ENCODE assay signal across 21 cellular contexts in genomic region chr1:155691992-155692528, GRCh38. TPM values are rescaled to one million over a fixed set of nuclear protein-coding genes. Genes with fewer than 3 reads are reported as not detected.
DNase-seq lines count a peak whose midpoint lies in the region; ATAC-seq and TF ChIP-seq lines count a peak whose summit lies in the region.
"Had no signal": no experiment of that assay in that cellular context is flagged by ENCODE, and none has a peak within 500 bp of the region (broad histone marks: within the 10 kb centered on the region; RNA-seq: fewer than 3 reads in every experiment).

No MANE protein-coding gene starts in this region.

- TF ChIP-seq CTCF in Caco-2 (IDR thresholded peaks at IDR 0.05; ENCODE audit: insufficient read depth in 1 of 2, low read depth in 1 of 2, low read length in 1 of 2, severe bottlenecking in 1 of 2, unreplicated experiment in 1 of 2) (no peak), GM23338 (conservative IDR thresholded peaks at IDR 0.05; ENCODE audit: low read depth in 2 of 2) (no peak), osteocyte (IDR thresholded peaks at IDR 0.05) (no peak)

- no peaks in the 10 kb centered on the region for H3K9me2 ChIP-seq in GM23338 (ENCODE audit: insufficient read depth)

- H2BK120ac ChIP-seq in mesendoderm (ENCODE audit: low read depth, low read length), result no peak overlapping the region

- H3K79me1 ChIP-seq in mesendoderm (ENCODE audit: low read length), result peaks cover 8% of the 10 kb centered on the region

- DNase-seq in Caco-2 (no peak), GM23338 (ENCODE audit: low spot score) (no peak), mesendoderm (peak; percentile 29), amygdala (lab: John Stamatoyannopoulos, UW) (no peak), osteocyte (ENCODE audit: extremely low spot score, unreplicated experiment) (no peak), HCEC 1CT (no peak)
- no peak for DNase-seq in activated T-helper 1 cell treated with anti-CD3 and anti-CD28 coated beads, Interleukin-12 subunit alpha, Interleukin-12 subunit beta, Interleukin-2, Interleukin-4 antibody, amounts not matched to agents 30 ng/mL and 10 ng/mL and 1 ng/mL, durations not matched to agents 14 hours and 24 hours and 36 hours (ENCODE audit: low spot score)
- DNase-seq: activated CD4-positive, alpha-beta T cell treated with anti-CD3 and anti-CD28 coated beads, Interleukin-2, amount 10 ng/mL, durations not matched to agents 24 days and 14 days; C1 segment of cervical spinal cord; effector memory CD4-positive, alpha-beta T cell; esophagus squamous epithelium; gastrocnemius medialis; GM23248; hypothalamus; Karpas-422; NCI-H526; stimulated activated CD4-positive, alpha-beta T cell treated with anti-CD3 and anti-CD28 coated beads, Interleukin-15, amount 100 ng/mL, for 24 hours; T-helper 17 cell; thyroid gland had no signal

- H3K27me3 ChIP-seq in Caco-2 (replicated peaks; ENCODE audit: control insufficient read depth, insufficient read depth, low read length), result no peaks in the 10 kb centered on the region
- H3K27me3 ChIP-seq in GM23338 (ENCODE audit: insufficient read depth), result no peaks in the 10 kb centered on the region
- no peaks in the 10 kb centered on the region for H3K27me3 ChIP-seq in mesendoderm (ENCODE audit: insufficient read depth, low read length, poor library complexity)
- H3K27me3 ChIP-seq: esophagus squamous epithelium, gastrocnemius medialis, thyroid gland had no signal

- CTCF ChIA-PET in Caco-2 (lab: Charles Lee), result no interaction called here

- peaks cover 15% of the 10 kb centered on the region for H3K9me3 Mint-ChIP-seq in Caco-2 (ENCODE audit: unreplicated experiment)
- H3K9me3 Mint-ChIP-seq in GM23338, result peaks cover 12% of the 10 kb centered on the region; the same call in 2 of the 3 replicates
- peaks cover 9% of the 10 kb centered on the region for H3K9me3 Mint-ChIP-seq in activated T-helper 1 cell treated with anti-CD3 and anti-CD28 coated beads, Interleukin-12 subunit alpha, Interleukin-12 subunit beta, Interleukin-2, Interleukin-4 antibody, amounts not matched to agents 30 ng/mL and 10 ng/mL and 1 ng/mL, durations not matched to agents 14 hours and 24 hours and 36 hours
- H3K9me3 Mint-ChIP-seq in osteocyte (ENCODE audit: unreplicated experiment), result peaks cover 5% of the 10 kb centered on the region
- H3K9me3 Mint-ChIP-seq: stimulated activated naive CD8-positive, alpha-beta T cell treated with anti-CD3 and anti-CD28 coated beads, Interleukin-15, Interleukin-2, amounts not matched to agents 100 ng/mL and 50 ng/mL, for 24 hours had no signal

- H3K56ac ChIP-seq in mesendoderm (ENCODE audit: low read length), result no peak overlapping the region

- no peak overlapping the region for H2BK5ac ChIP-seq in mesendoderm (ENCODE audit: low read length)

- peaks cover 89% of the 10 kb centered on the region for H3K79me2 ChIP-seq in GM23338 (replicated peaks; ENCODE audit: insufficient read depth)
- H3K79me2 ChIP-seq in mesendoderm (ENCODE audit: control insufficient read depth, insufficient read depth, low read length), result peaks cover 57% of the 10 kb centered on the region

- no peak overlapping the region for H3K27ac Mint-ChIP-seq in Caco-2 (ENCODE audit: unreplicated experiment)
- H3K27ac Mint-ChIP-seq in GM23338, result 0 out of 2 replicates have a peak overlapping the region, but pooled peaks have one; percentile 38
- peak overlapping the region; percentile 23 for H3K27ac Mint-ChIP-seq in activated T-helper 1 cell treated with anti-CD3 and anti-CD28 coated beads, Interleukin-12 subunit alpha, Interleukin-12 subunit beta, Interleukin-2, Interleukin-4 antibody, amounts not matched to agents 30 ng/mL and 10 ng/mL and 1 ng/mL, durations not matched to agents 14 hours and 24 hours and 36 hours
- H3K27ac Mint-ChIP-seq in osteocyte (ENCODE audit: unreplicated experiment), result no peak overlapping the region
- H3K27ac Mint-ChIP-seq: activated CD4-positive, alpha-beta T cell treated with anti-CD3 and anti-CD28 coated beads, Interleukin-2, amount 10 ng/mL, durations not matched to agents 24 days and 14 days; stimulated activated naive CD8-positive, alpha-beta T cell treated with anti-CD3 and anti-CD28 coated beads, Interleukin-15, Interleukin-2, amounts not matched to agents 100 ng/mL and 50 ng/mL, for 24 hours; T-helper 17 cell had no signal

- BruUV-seq in Caco-2 (replicated peaks; lab: Mats Ljungman, UMichigan), result no TSS peak

- H3K27ac ChIP-seq in GM23338 (ENCODE audit: low read depth) (no peak overlapping the region), mesendoderm (ENCODE audit: low read depth, low read length) (no peak overlapping the region)
- H3K27ac ChIP-seq: esophagus squamous epithelium, gastrocnemius medialis, GM23248, thyroid gland had no signal

- peaks cover 32% of the 10 kb centered on the region for H3K9me3 ChIP-seq in Caco-2
- H3K9me3 ChIP-seq: gastrocnemius medialis, thyroid gland had no signal

- POLR2A ChIA-PET in Caco-2 (lab: Charles Lee), result no interaction called here

- no peak overlapping the region for H3K18ac ChIP-seq in mesendoderm (ENCODE audit: low read length)

- H3K4me2 ChIP-seq in GM23338 (no peak overlapping the region), mesendoderm (ENCODE audit: low read length) (no peak overlapping the region)

- 0 out of 2 replicates have a peak, but pooled peaks cover 6% of the 10 kb centered on the region for H3F3A ChIP-seq in GM23338 (replicated peaks; ENCODE audit: low read depth)

- no peak overlapping the region for H4K8ac ChIP-seq in mesendoderm (ENCODE audit: low read depth, low read length)

- H3K36me3 ChIP-seq in Caco-2 (ENCODE audit: control insufficient read depth, insufficient read depth, low read length) (peaks cover 2% of the 10 kb centered on the region; the same call in 1 of the 2 replicates), GM23338 (ENCODE audit: insufficient read depth) (peaks cover 16% of the 10 kb centered on the region; the same call in 1 of the 2 replicates), mesendoderm (ENCODE audit: control insufficient read depth, insufficient read depth, low read length) (peaks cover 1% of the 10 kb centered on the region)
- H3K36me3 ChIP-seq: thyroid gland had no signal

- WGBS in mesendoderm (ENCODE audit: extremely low coverage, insufficient coverage, low lambda C conversion rate), result no CpG with 5 or more reads among the region's 8 CpGs

- ATAC-seq in GM23338 (no peak), HG03439 (IDR thresholded peaks at IDR 0.05; ENCODE audit: unreplicated experiment) (no peak)
- ATAC-seq: gastrocnemius medialis, T-helper 17 cell had no signal

- no peak overlapping the region for H2BK15ac ChIP-seq in mesendoderm (replicated peaks; ENCODE audit: low read depth)

- H3K4me3 Mint-ChIP-seq in Caco-2 (ENCODE audit: unreplicated experiment), result peak overlapping the region; percentile 98
- H3K4me3 Mint-ChIP-seq in GM23338, result no peak overlapping the region; the same call in 2 of the 3 replicates
- H3K4me3 Mint-ChIP-seq in activated T-helper 1 cell treated with anti-CD3 and anti-CD28 coated beads, Interleukin-12 subunit alpha, Interleukin-12 subunit beta, Interleukin-2, Interleukin-4 antibody, amounts not matched to agents 30 ng/mL and 10 ng/mL and 1 ng/mL, durations not matched to agents 14 hours and 24 hours and 36 hours, result peak overlapping the region; percentile 82
- no peak overlapping the region for H3K4me3 Mint-ChIP-seq in osteocyte (ENCODE audit: unreplicated experiment)
- H3K4me3 Mint-ChIP-seq: T-helper 17 cell had no signal

- intact Hi-C loops in Caco-2 (cut with micrococcal nuclease; ENCODE audit: unreplicated experiment), result no loop called here
- intact Hi-C loops in activated T-helper 1 cell treated with anti-CD3 and anti-CD28 coated beads, Interleukin-12 subunit alpha, Interleukin-12 subunit beta, Interleukin-2, Interleukin-4 antibody, amounts not matched to agents 30 ng/mL and 10 ng/mL and 1 ng/mL, durations not matched to agents 14 hours and 24 hours and 36 hours (cut with micrococcal nuclease), result no loop called here

- H3K36me3 Mint-ChIP-seq in Caco-2 (ENCODE audit: insufficient read depth, unreplicated experiment) (peaks cover 85% of the 10 kb centered on the region), GM23338 (ENCODE audit: low read depth) (peaks cover 52% of the 10 kb centered on the region), osteocyte (ENCODE audit: unreplicated experiment) (peaks cover 19% of the 10 kb centered on the region)
- peaks cover 47% of the 10 kb centered on the region for H3K36me3 Mint-ChIP-seq in activated T-helper 1 cell treated with anti-CD3 and anti-CD28 coated beads, Interleukin-12 subunit alpha, Interleukin-12 subunit beta, Interleukin-2, Interleukin-4 antibody, amounts not matched to agents 30 ng/mL and 10 ng/mL and 1 ng/mL, durations not matched to agents 14 hours and 24 hours and 36 hours (ENCODE audit: low read depth)

- H3K4me3 ChIP-seq in Caco-2 (ENCODE audit: low read depth, low read length) (no peak overlapping the region), GM23338 (no peak overlapping the region), mesendoderm (ENCODE audit: low read length) (no peak overlapping the region)
- H3K4me3 ChIP-seq: esophagus squamous epithelium, gastrocnemius medialis, GM23248, thyroid gland had no signal

- H2AFZ ChIP-seq in GM23338, result no peak overlapping the region
- H2AFZ ChIP-seq: GM23248 had no signal

- H2AK5ac ChIP-seq in mesendoderm (ENCODE audit: low read length), result no peak overlapping the region

- H3K27me3 Mint-ChIP-seq in Caco-2 (ENCODE audit: insufficient read depth, unreplicated experiment), result no peaks in the 10 kb centered on the region
- peaks cover 6% of the 10 kb centered on the region for H3K27me3 Mint-ChIP-seq in GM23338 (ENCODE audit: insufficient read depth, low read depth, poor library complexity)
- H3K27me3 Mint-ChIP-seq in activated T-helper 1 cell treated with anti-CD3 and anti-CD28 coated beads, Interleukin-12 subunit alpha, Interleukin-12 subunit beta, Interleukin-2, Interleukin-4 antibody, amounts not matched to agents 30 ng/mL and 10 ng/mL and 1 ng/mL, durations not matched to agents 14 hours and 24 hours and 36 hours (ENCODE audit: insufficient read depth), result peaks cover 3% of the 10 kb centered on the region
- no peaks in the 10 kb centered on the region for H3K27me3 Mint-ChIP-seq in osteocyte (ENCODE audit: unreplicated experiment)
- H3K27me3 Mint-ChIP-seq: activated CD4-positive, alpha-beta T cell treated with anti-CD3 and anti-CD28 coated beads, Interleukin-2, amount 10 ng/mL, durations not matched to agents 24 days and 14 days; stimulated activated naive CD8-positive, alpha-beta T cell treated with anti-CD3 and anti-CD28 coated beads, Interleukin-15, Interleukin-2, amounts not matched to agents 100 ng/mL and 50 ng/mL, for 24 hours; T-helper 17 cell had no signal

- no peak overlapping the region for H3K23ac ChIP-seq in mesendoderm (ENCODE audit: low read length)

- peaks cover 13% of the 10 kb centered on the region for H4K20me1 ChIP-seq in GM23338 (replicated peaks; ENCODE audit: insufficient read depth)

- no peak overlapping the region for H4K5ac ChIP-seq in mesendoderm (ENCODE audit: low read length)

- no peak overlapping the region for H3K4ac ChIP-seq in mesendoderm (ENCODE audit: low read depth, low read length)

- H3K4me1 ChIP-seq in Caco-2 (peaks cover 7% of the 10 kb centered on the region), GM23338 (ENCODE audit: insufficient read depth) (peaks cover 18% of the 10 kb centered on the region), mesendoderm (ENCODE audit: control insufficient read depth, low read depth, low read length) (no peaks in the 10 kb centered on the region)

- H3K9ac ChIP-seq in mesendoderm (ENCODE audit: low read length), result no peak overlapping the region
- H3K9ac ChIP-seq: GM23248 had no signal

- H3K4me1 Mint-ChIP-seq in Caco-2 (ENCODE audit: low read depth, unreplicated experiment) (peaks cover 7% of the 10 kb centered on the region), GM23338 (peaks cover 34% of the 10 kb centered on the region), osteocyte (ENCODE audit: unreplicated experiment) (peaks cover 20% of the 10 kb centered on the region)
- H3K4me1 Mint-ChIP-seq in activated T-helper 1 cell treated with anti-CD3 and anti-CD28 coated beads, Interleukin-12 subunit alpha, Interleukin-12 subunit beta, Interleukin-2, Interleukin-4 antibody, amounts not matched to agents 30 ng/mL and 10 ng/mL and 1 ng/mL, durations not matched to agents 14 hours and 24 hours and 36 hours (ENCODE audit: low read depth), result peaks cover 53% of the 10 kb centered on the region

RNA-seq across cellular contexts. Expression of gene DAP3, which starts 3.2 kb away (rescaled TPM):
- total RNA-seq in Caco-2 (2022) (165 and 185 TPM in 2 replicates), osteocyte (78.0 and 85.2 TPM in 2 replicates)
- 56.0 and 90.1 TPM in 2 replicates for total RNA-seq in GM23338 (2014; rRNA removed; shearing (Covaris generic))
- polyA plus RNA-seq in GM23338 (2016; fragmentation: Nextera tagmentation; extraction: Ambion mirVana), result 88.9 and 89.8 TPM in 2 replicates
- total RNA-seq in activated T-helper 1 cell treated with anti-CD3 and anti-CD28 coated beads, Interleukin-12 subunit alpha, Interleukin-12 subunit beta, Interleukin-2, Interleukin-4 antibody, amounts not matched to agents 30 ng/mL and 10 ng/mL and 1 ng/mL, durations not matched to agents 14 hours and 24 hours and 36 hours, result 183 and 196 TPM in 2 replicates
- 107 TPM for polyA plus RNA-seq in mesendoderm (2013, experiment 1 of 2)
- 109 TPM for polyA plus RNA-seq in mesendoderm (2013, experiment 2 of 2)

RNA-seq across cellular contexts. Expression of gene YY1AP1, which starts 3.5 kb away (rescaled TPM):
- total RNA-seq in Caco-2 (2022) (61.1 and 63.0 TPM in 2 replicates), osteocyte (50.1 and 53.3 TPM in 2 replicates)
- 46.4 and 66.5 TPM in 2 replicates for total RNA-seq in GM23338 (2014; rRNA removed; shearing (Covaris generic))
- polyA plus RNA-seq in GM23338 (2016; fragmentation: Nextera tagmentation; extraction: Ambion mirVana), result 18.8 and 21.2 TPM in 2 replicates
- total RNA-seq in activated T-helper 1 cell treated with anti-CD3 and anti-CD28 coated beads, Interleukin-12 subunit alpha, Interleukin-12 subunit beta, Interleukin-2, Interleukin-4 antibody, amounts not matched to agents 30 ng/mL and 10 ng/mL and 1 ng/mL, durations not matched to agents 14 hours and 24 hours and 36 hours, result 62.2 and 64.4 TPM in 2 replicates
- polyA plus RNA-seq in mesendoderm (2013, experiment 1 of 2), result 43.1 TPM
- polyA plus RNA-seq in mesendoderm (2013, experiment 2 of 2), result 42.0 TPM

Comparison
In these comparisons a context has a peak if more than half of its experiments do, and no peak if none do; other contexts are left out.
1. H3K27ac Mint-ChIP-seq: peak in GM23338 (single experiment) and activated T-helper 1 cell treated with anti-CD3 and anti-CD28 coated beads, Interleukin-12 subunit alpha, Interleukin-12 subunit beta, Interleukin-2, Interleukin-4 antibody, amounts not matched to agents 30 ng/mL and 10 ng/mL and 1 ng/mL, durations not matched to agents 14 hours and 24 hours and 36 hours (single experiment); none in Caco-2 (single experiment) and osteocyte (single experiment).
2. H3K4me3 Mint-ChIP-seq: peak in Caco-2 (single experiment) and activated T-helper 1 cell treated with anti-CD3 and anti-CD28 coated beads, Interleukin-12 subunit alpha, Interleukin-12 subunit beta, Interleukin-2, Interleukin-4 antibody, amounts not matched to agents 30 ng/mL and 10 ng/mL and 1 ng/mL, durations not matched to agents 14 hours and 24 hours and 36 hours (single experiment); none in GM23338 (single experiment) and osteocyte (single experiment).